In genomic region chr5:59042201-59042600, GRCh38 we compare ENCODE assay signal across 2 cellular contexts.
A peak's percentile ranks its signal among the peaks of the same experiment; 100 is the strongest.
TF ChIP-seq lines count a peak whose summit lies in the region.

No MANE protein-coding gene starts in this region.

TF ChIP-seq in SK-N-SH, 30 proteins besides CTCF, POLR2A, EP300 and RAD21 (continued from another document):
- TF ChIP-seq USF2 (IDR thresholded peaks at IDR 0.05; ENCODE audit: borderline replicate concordance, low read depth, low read length) (no peak), POLR2AphosphoS5 (IDR thresholded peaks at IDR 0.05; ENCODE audit: low read depth, low read length) (no peak), TEAD4 (IDR thresholded peaks at IDR 0.05; ENCODE audit: borderline replicate concordance, insufficient read depth) (no peak), CHD2 (IDR thresholded peaks at IDR 0.05; ENCODE audit: low read length, partially characterized antibody) (no peak), EZH2phosphoT487 (IDR thresholded peaks at IDR 0.05; ENCODE audit: borderline replicate concordance, low read depth) (no peak), ELF1 (IDR thresholded peaks at IDR 0.05) (no peak), MAX (IDR thresholded peaks at IDR 0.05; ENCODE audit: low read depth) (no peak), USF1 (IDR thresholded peaks at IDR 0.05; ENCODE audit: borderline replicate concordance, low read depth) (no peak), RXRA (IDR thresholded peaks at IDR 0.05; ENCODE audit: borderline replicate concordance, low read depth) (peak; percentile 68; the same call in 1 of the 2 replicates), FOXM1 (IDR thresholded peaks at IDR 0.05; ENCODE audit: low read depth) (no peak), TCF12 (IDR thresholded peaks at IDR 0.05) (peak; percentile 70), RCOR1 (IDR thresholded peaks at IDR 0.05; ENCODE audit: low read length) (no peak), YY1 (IDR thresholded peaks at IDR 0.05; ENCODE audit: low read depth) (no peak), REST (IDR thresholded peaks at IDR 0.05; ENCODE audit: low read depth, low read length) (no peak), ZBTB33 (IDR thresholded peaks at IDR 0.05; ENCODE audit: borderline replicate concordance, low read depth) (no peak), MXI1 (IDR thresholded peaks at IDR 0.05; ENCODE audit: low read depth, low read length) (no peak), JUND (IDR thresholded peaks at IDR 0.05) (peak; percentile 42), MEF2A (IDR thresholded peaks at IDR 0.05; ENCODE audit: borderline replicate concordance, low read depth) (no peak), PBX3 (IDR thresholded peaks at IDR 0.05) (peak; percentile 42; the same call in 1 of the 2 replicates), FOXJ3 (CRISPR knock-in tag; IDR thresholded peaks at IDR 0.05) (no peak), FOSL2 (IDR thresholded peaks at IDR 0.05; ENCODE audit: borderline replicate concordance, low read depth) (peak; percentile 51; the same call in 1 of the 2 replicates), GATA2 (CRISPR knock-in tag; IDR thresholded peaks at IDR 0.05) (no peak), SMC3 (IDR thresholded peaks at IDR 0.05; ENCODE audit: low read depth, low read length) (no peak), NFIC (IDR thresholded peaks at IDR 0.05; ENCODE audit: borderline replicate concordance) (peak; percentile 74)
TF ChIP-seq in SK-N-SH: peak in this region for 6.

TF ChIP-seq in SK-N-SH treated with all-trans-retinoic acid at 6 μM for 48 hours, 23 proteins besides CTCF, POLR2A, EP300 and RAD21 (continued from another document):
- TF ChIP-seq CSRNP3 (CRISPR knock-in tag; IDR thresholded peaks at IDR 0.05) (no peak), SNAI2 (CRISPR knock-in tag; IDR thresholded peaks at IDR 0.05) (no peak), ZNF8 (CRISPR knock-in tag; IDR thresholded peaks at IDR 0.05) (no peak), CREB5 (CRISPR knock-in tag; IDR thresholded peaks at IDR 0.05; ENCODE audit: low read depth) (no peak)
TF ChIP-seq in SK-N-SH treated with all-trans-retinoic acid at 6 μM for 48 hours: peak in this region for 0.
